In genomic region chr7:101397770-101398324, GRCh38 we compare ENCODE assay signal across 22 cellular contexts. TPM values are rescaled to one million over a fixed set of nuclear protein-coding genes. Genes with fewer than 3 reads are reported as not detected.
"Had no signal": no experiment of that assay in that cellular context is flagged by ENCODE, and none has a peak within 500 bp of the region (broad histone marks: within the 10 kb centered on the region; RNA-seq: fewer than 3 reads in every experiment).

No MANE protein-coding gene starts in this region.

- H3K27ac ChIP-seq: heart left ventricle, parathyroid adenoma, sigmoid colon, thyroid gland had no signal

- ATAC-seq: effector memory CD8-positive, alpha-beta T cell; heart left ventricle; left cardiac atrium had no signal

- H3K9me3 ChIP-seq: heart left ventricle, sigmoid colon, thyroid gland had no signal

- DNase-seq: activated B cell treated with CpG ODN at 0.5 μM for 24 hours; activated CD4-positive, alpha-beta T cell treated with anti-CD3 and anti-CD28 coated beads for 4 hours; activated CD4-positive, alpha-beta T cell treated with anti-CD3 and anti-CD28 coated beads, Interleukin-2, amount 50 U/mL, for 48 hours; activated naive CD4-positive, alpha-beta T cell treated with Interleukin-2 at 50 U/mL for 16 hours; activated naive CD8-positive, alpha-beta T cell treated with anti-CD3 and anti-CD28 coated beads for 36 hours; activated T-cell treated with anti-CD3 and anti-CD28 coated beads, Interleukin-2, amount 50 U/mL, for 48 hours; central memory CD4-positive, alpha-beta T cell; effector memory CD8-positive, alpha-beta T cell; heart left ventricle; islet precursor cell; left cardiac atrium; nephron progenitor cell; nucleus accumbens; sigmoid colon; stimulated activated CD4-positive, alpha-beta T cell treated with anti-CD3 and anti-CD28 coated beads, Interleukin-15, amount 100 ng/mL, for 24 hours; substantia nigra; T-helper 9 cell; thyroid gland had no signal

- H3K36me3 ChIP-seq: heart left ventricle, sigmoid colon, thyroid gland had no signal

- H3K27me3 ChIP-seq: thyroid gland had no signal

- H3K9ac ChIP-seq: parathyroid adenoma had no signal

- H3K4me3 ChIP-seq: heart left ventricle, sigmoid colon, smooth muscle cell, thyroid gland had no signal

RNA-seq across cellular contexts. Expression of gene COL26A1, which starts 35.2 kb away (rescaled TPM):
- total RNA-seq: activated B cell treated with CpG ODN at 0.5 μM for 24 hours; activated naive CD8-positive, alpha-beta T cell treated with anti-CD3 and anti-CD28 coated beads for 36 hours; dermis microvascular lymphatic vessel endothelial cell; left cardiac atrium; sigmoid colon; T-helper 1 cell treated with Interleukin-12 subunit alpha and Interleukin-12 subunit beta and Interleukin-4 antibody, amounts not matched to agents 30 ng/mL and 1 ng/mL, for 36 hours; thyroid gland had no signal
- polyA plus RNA-seq: heart left ventricle had no signal
